ENCODE assay signal across 18 cellular contexts in genomic region chr3:106116733-106117489, GRCh38.
A peak's percentile ranks its signal among the peaks of the same experiment; 100 is the strongest.
DNase-seq lines count a peak whose midpoint lies in the region; ATAC-seq, FAIRE-seq and TF ChIP-seq lines count a peak whose summit lies in the region.
"Had no signal": no experiment of that assay in that cellular context is flagged by ENCODE, and none has a peak within 500 bp of the region (broad histone marks: within the 10 kb centered on the region; RNA-seq: fewer than 3 reads in every experiment).

No MANE protein-coding gene starts in this region.

- FAIRE-seq in bronchial epithelial cell (lab: Jason Lieb, UNC), result peak; percentile 50
- FAIRE-seq: A204.1, GM12878, GM18507 had no signal

- TF ChIP-seq POLR2A in HCT116 (IDR thresholded peaks at IDR 0.05; ENCODE audit: borderline replicate concordance, extremely low read depth, insufficient read depth, insufficient read length), result no peak

- CTCF ChIA-PET in HCT116 (lab: Charles Lee), result no interaction called here

- H2BK12ac ChIP-seq in trophoblast cell (ENCODE audit: low read length), result peak overlapping the region; percentile 56

- BruUV-seq in HCT116 (replicated peaks; lab: Mats Ljungman, UMichigan), result no TSS peak

- H4K91ac ChIP-seq in trophoblast cell (ENCODE audit: low read depth, low read length), result peak overlapping the region; percentile 40

- RAD21 ChIA-PET in HCT116 (lab: Charles Lee; ENCODE audit: low non-redundant PET in 1 of 2, low total read pairs in 2 of 2, uncharacterized antibody in 2 of 2, unreplicated experiment in 2 of 2), result no interaction called here

- no peaks in the 10 kb centered on the region; the same call in 1 of the 2 replicates for H3K9me2 ChIP-seq in HCT116 (ENCODE audit: insufficient read depth)

- H3K4me1 ChIP-seq in HCT116 (ENCODE audit: control insufficient read depth in 1 of 2, insufficient read depth in 2 of 2, low read length in 2 of 2) (peaks cover 0 to 34% of the 10 kb centered on the region in 2 experiments; a peak in 3 of 4 replicates), trophoblast cell (ENCODE audit: control insufficient read depth in 1 of 2, insufficient read depth in 2 of 2, low read length in 2 of 2) (peaks cover 0 to 8% of the 10 kb centered on the region in 2 experiments), ascending aorta (no peaks in the 10 kb centered on the region)
- H3K4me1 ChIP-seq: HAP-1 had no signal

- H2AK5ac ChIP-seq in trophoblast cell (ENCODE audit: low read length), result no peak overlapping the region

- no peak for ATAC-seq in HCT116
- ATAC-seq in T-helper 17 cell, result no peak
- no peak for ATAC-seq in HG02973 (IDR thresholded peaks at IDR 0.05; ENCODE audit: unreplicated experiment)
- no peak for ATAC-seq in GM21576 (IDR thresholded peaks at IDR 0.05; ENCODE audit: unreplicated experiment)
- ATAC-seq: GM12878 had no signal

- H3K9ac ChIP-seq in HCT116 (ENCODE audit: low read length) (no peak overlapping the region), trophoblast cell (ENCODE audit: low read length) (no peak overlapping the region)

- TF ChIP-seq RAD21 in HCT116 (IDR thresholded peaks at IDR 0.05; ENCODE audit: low read depth), result no peak

- H3K4me2 ChIP-seq in HCT116 (ENCODE audit: low read length) (peak overlapping the region; percentile 46), trophoblast cell (ENCODE audit: low read length) (no peak overlapping the region)

- intact Hi-C loops in HCT116 (cut with micrococcal nuclease) (no loop called here), ascending aorta (cut with DNase I) (no loop called here)

- H3K4ac ChIP-seq in trophoblast cell (ENCODE audit: low read depth, low read length), result no peak overlapping the region

- no peaks in the 10 kb centered on the region for H3K27me3 ChIP-seq in HCT116 (ENCODE audit: insufficient read depth, low read length)
- H3K27me3 ChIP-seq in bronchial epithelial cell (ENCODE audit: control insufficient read depth, insufficient read depth, low read length), result no peaks in the 10 kb centered on the region
- H3K27me3 ChIP-seq in trophoblast cell (ENCODE audit: insufficient read depth, low read length), result no peaks in the 10 kb centered on the region
- no peaks in the 10 kb centered on the region for H3K27me3 ChIP-seq in ascending aorta

- H2AFZ ChIP-seq in HCT116 (ENCODE audit: low read depth, low read length, poor library complexity, severe bottlenecking), result no peak overlapping the region
- H2AFZ ChIP-seq in trophoblast cell (ENCODE audit: insufficient read depth, low read length, poor library complexity), result no peak overlapping the region

- no peak overlapping the region for H3K23ac ChIP-seq in trophoblast cell (ENCODE audit: low read length)

- H3K9me3 ChIP-seq in HCT116 (ENCODE audit: control insufficient read depth in 1 of 2, insufficient read depth in 1 of 2, low read depth in 1 of 2, low read length in 2 of 2), result no peaks in the 10 kb centered on the region
- H3K9me3 ChIP-seq in T-helper 17 cell (ENCODE audit: control insufficient read depth, low read length, poor library complexity, severe bottlenecking), result no peaks in the 10 kb centered on the region
- H3K9me3 ChIP-seq in trophoblast cell (ENCODE audit: insufficient read depth, low read depth, low read length), result peaks cover 4% of the 10 kb centered on the region
- no peaks in the 10 kb centered on the region for H3K9me3 ChIP-seq in ascending aorta
- H3K9me3 ChIP-seq: HAP-1 had no signal

- WGBS in trophoblast cell (ENCODE audit: extremely low coverage, insufficient coverage, insufficient read length), result no CpG with 5 or more reads among the region's 7 CpGs

- no peak overlapping the region for H4K12ac ChIP-seq in trophoblast cell (ENCODE audit: low read depth, low read length)

- peak overlapping the region; percentile 67 for H3K27ac Mint-ChIP-seq in T-helper 17 cell
- H3K27ac Mint-ChIP-seq: B cell; CD4-positive, alpha-beta T cell had no signal

- no peaks in the 10 kb centered on the region for H3K27me3 Mint-ChIP-seq in T-helper 17 cell
- H3K27me3 Mint-ChIP-seq: B cell; CD4-positive, alpha-beta T cell had no signal

- no peaks in the 10 kb centered on the region for H3K36me3 ChIP-seq in HCT116 (ENCODE audit: control insufficient read depth in 1 of 2, insufficient read depth in 2 of 2, low read length in 2 of 2)
- H3K36me3 ChIP-seq in bronchial epithelial cell (ENCODE audit: control insufficient read depth, insufficient read depth, low read length), result no peaks in the 10 kb centered on the region
- peaks cover 0 to 1% of the 10 kb centered on the region in 2 experiments for H3K36me3 ChIP-seq in trophoblast cell (ENCODE audit: control insufficient read depth in 1 of 2, insufficient read depth in 2 of 2, low read length in 2 of 2)
- H3K36me3 ChIP-seq in ascending aorta, result no peaks in the 10 kb centered on the region
- H3K36me3 ChIP-seq: HAP-1 had no signal

- H4K20me1 ChIP-seq in HCT116 (ENCODE audit: insufficient read depth), result no peaks in the 10 kb centered on the region

- H3K4me3 ChIP-seq in HCT116 (replicated peaks in 1 of 2; ENCODE audit: low read depth in 1 of 2, low read length in 2 of 2) (no peak overlapping the region), bronchial epithelial cell (ENCODE audit: low read depth, low read length) (no peak overlapping the region), trophoblast cell (ENCODE audit: low read depth, low read length) (no peak overlapping the region), ascending aorta (no peak overlapping the region)
- H3K4me3 ChIP-seq: GM12878, HAP-1 had no signal

- TF ChIP-seq CTCF in HCT116 (IDR thresholded peaks at IDR 0.05 in 2 of 3, conservative IDR thresholded peaks at IDR 0.05 in 1 of 3; ENCODE audit: borderline replicate concordance in 1 of 3, insufficient read depth in 1 of 3, low read depth in 2 of 3, low read length in 2 of 3) (no peak), bronchial epithelial cell (IDR thresholded peaks at IDR 0.05; ENCODE audit: insufficient read depth, low read length, severe bottlenecking) (no peak), ascending aorta (IDR thresholded peaks at IDR 0.05) (no peak)

- peak overlapping the region; percentile 5 for H2BK120ac ChIP-seq in trophoblast cell (ENCODE audit: insufficient read depth, low read length, poor library complexity)

- peaks cover 10% of the 10 kb centered on the region for H3K79me1 ChIP-seq in trophoblast cell (ENCODE audit: low read length)

- H3K27ac ChIP-seq in HCT116 (ENCODE audit: low read depth, low read length) (no peak overlapping the region), trophoblast cell (ENCODE audit: low read depth, low read length) (no peak overlapping the region), ascending aorta (no peak overlapping the region)

- no peaks in the 10 kb centered on the region for H3K36me3 Mint-ChIP-seq in T-helper 17 cell (ENCODE audit: low read depth)

- H3K4me3 Mint-ChIP-seq in T-helper 17 cell, result no peak overlapping the region
- H3K4me3 Mint-ChIP-seq: B cell; CD4-positive, alpha-beta T cell; HFFc6 had no signal

- DNase-seq in HCT116 (ENCODE audit: low read depth, low spot score), result no peak
- DNase-seq in T-helper 17 cell, result no peak
- no peak for DNase-seq in bronchial epithelial cell (ENCODE audit: low read depth)
- DNase-seq in trophoblast cell, result no peak
- DNase-seq in H4 (ENCODE audit: low spot score), result no peak
- no peak for DNase-seq in ascending aorta (ENCODE audit: low spot score in 2 of 2)
- DNase-seq: C1 segment of cervical spinal cord; CD4-positive, alpha-beta T cell; DMS79; GOT3; HFFc6 had no signal

- H2BK5ac ChIP-seq in trophoblast cell (ENCODE audit: low read depth, low read length, poor library complexity), result peak overlapping the region; percentile 22

- POLR2A ChIA-PET in HCT116 (lab: Charles Lee), result no interaction called here

- H3K79me2 ChIP-seq in HCT116 (ENCODE audit: insufficient read depth, low read length) (no peaks in the 10 kb centered on the region), trophoblast cell (ENCODE audit: control insufficient read depth, insufficient read depth, low read length, poor library complexity) (peaks cover 2% of the 10 kb centered on the region)

- no peak overlapping the region for H3K18ac ChIP-seq in trophoblast cell (ENCODE audit: low read length)

- peak overlapping the region; percentile 65 for H4K8ac ChIP-seq in trophoblast cell (ENCODE audit: low read depth, low read length)

- H3K4me1 Mint-ChIP-seq in T-helper 17 cell, result no peaks in the 10 kb centered on the region

- H3K14ac ChIP-seq in trophoblast cell (ENCODE audit: low read length), result peak overlapping the region; percentile 6

TF ChIP-seq in HCT116, 20 proteins besides CTCF, POLR2A, EP300 and RAD21 (continues in another document):
- no peak for TF ChIP-seq SIN3A (IDR thresholded peaks at IDR 0.05; ENCODE audit: low read depth)
- TF ChIP-seq, protein P1, sequence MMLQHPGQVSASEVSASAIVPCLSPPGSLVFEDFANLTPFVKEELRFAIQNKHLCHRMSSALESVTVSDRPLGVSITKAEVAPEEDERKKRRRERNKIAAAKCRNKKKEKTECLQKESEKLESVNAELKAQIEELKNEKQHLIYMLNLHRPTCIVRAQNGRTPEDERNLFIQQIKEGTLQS (IDR thresholded peaks at IDR 0.05), result no peak
- no peak for TF ChIP-seq POLR2AphosphoS5 (IDR thresholded peaks at IDR 0.05; ENCODE audit: low read depth, low read length)
- TF ChIP-seq SRF (IDR thresholded peaks at IDR 0.05; ENCODE audit: low read depth), result no peak
- TF ChIP-seq, protein P2, sequence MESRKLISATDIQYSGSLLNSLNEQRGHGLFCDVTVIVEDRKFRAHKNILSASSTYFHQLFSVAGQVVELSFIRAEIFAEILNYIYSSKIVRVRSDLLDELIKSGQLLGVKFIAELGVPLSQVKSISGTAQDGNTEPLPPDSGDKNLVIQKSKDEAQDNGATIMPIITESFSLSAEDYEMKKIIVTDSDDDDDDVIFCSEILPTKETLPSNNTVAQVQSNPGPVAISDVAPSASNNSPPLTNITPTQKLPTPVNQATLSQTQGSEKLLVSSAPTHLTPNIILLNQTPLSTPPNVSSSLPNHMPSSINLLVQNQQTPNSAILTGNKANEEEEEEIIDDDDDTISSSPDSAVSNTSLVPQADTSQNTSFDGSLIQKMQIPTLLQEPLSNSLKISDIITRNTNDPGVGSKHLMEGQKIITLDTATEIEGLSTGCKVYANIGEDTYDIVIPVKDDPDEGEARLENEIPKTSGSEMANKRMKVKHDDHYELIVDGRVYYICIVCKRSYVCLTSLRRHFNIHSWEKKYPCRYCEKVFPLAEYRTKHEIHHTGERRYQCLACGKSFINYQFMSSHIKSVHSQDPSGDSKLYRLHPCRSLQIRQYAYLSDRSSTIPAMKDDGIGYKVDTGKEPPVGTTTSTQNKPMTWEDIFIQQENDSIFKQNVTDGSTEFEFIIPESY (IDR thresholded peaks at IDR 0.05; ENCODE audit: extremely low read depth, insufficient replicate concordance, low read length), result no peak
